Comparison of ENCODE assay signal across 1 cellular context in the genomic region with DNA sequence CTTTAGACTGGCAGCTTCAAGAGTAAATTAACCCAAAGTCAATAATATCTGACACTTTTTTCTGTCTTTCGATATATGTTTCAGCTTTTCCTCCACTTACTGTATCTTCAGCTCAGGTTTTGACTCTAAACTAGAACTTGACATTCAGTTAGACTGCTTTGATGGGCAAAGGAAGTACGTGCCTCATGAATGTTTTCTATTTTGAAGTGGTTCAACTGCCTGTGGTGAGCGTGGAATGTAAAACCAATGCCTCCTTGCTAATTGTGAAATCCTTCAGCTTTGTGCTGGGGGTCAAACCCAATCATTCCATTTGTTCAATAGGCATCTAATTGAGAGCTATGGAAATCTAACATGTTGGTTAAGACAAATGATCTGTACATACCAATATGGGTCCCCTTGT.
TF ChIP-seq lines count a peak whose summit lies in the region.

No MANE protein-coding gene starts in this region.

TF ChIP-seq in H1, 55 proteins besides CTCF, POLR2A, EP300 and RAD21:
- TF ChIP-seq FOSL1 (IDR thresholded peaks at IDR 0.05; ENCODE audit: insufficient read depth, low read depth, low read length) (no peak), TCF12 (IDR thresholded peaks at IDR 0.05; ENCODE audit: low read depth, low read length) (no peak), HDAC2 (IDR thresholded peaks at IDR 0.05; ENCODE audit: borderline replicate concordance in 1 of 2, low read depth in 2 of 2, low read length in 2 of 2) (no peak), SAP30 (IDR thresholded peaks at IDR 0.05; ENCODE audit: insufficient read depth, insufficient replicate concordance, low read length) (no peak), POLR2AphosphoS5 (IDR thresholded peaks at IDR 0.05; ENCODE audit: low read depth, low read length) (no peak), BRCA1 (IDR thresholded peaks at IDR 0.05; ENCODE audit: low read depth, low read length) (no peak), CREB1 (IDR thresholded peaks at IDR 0.05) (no peak), SIRT6 (IDR thresholded peaks at IDR 0.05; ENCODE audit: low read length) (no peak), CBX8 (IDR thresholded peaks at IDR 0.05; ENCODE audit: borderline replicate concordance, low read depth, low read length) (no peak), CBX5 (IDR thresholded peaks at IDR 0.05; ENCODE audit: low read depth, low read length) (no peak), KDM5A (IDR thresholded peaks at IDR 0.05; ENCODE audit: low read length) (no peak), CHD2 (IDR thresholded peaks at IDR 0.05; ENCODE audit: low read length) (no peak)
